ENCODE assay signal across 14 cellular contexts in the genomic region with DNA sequence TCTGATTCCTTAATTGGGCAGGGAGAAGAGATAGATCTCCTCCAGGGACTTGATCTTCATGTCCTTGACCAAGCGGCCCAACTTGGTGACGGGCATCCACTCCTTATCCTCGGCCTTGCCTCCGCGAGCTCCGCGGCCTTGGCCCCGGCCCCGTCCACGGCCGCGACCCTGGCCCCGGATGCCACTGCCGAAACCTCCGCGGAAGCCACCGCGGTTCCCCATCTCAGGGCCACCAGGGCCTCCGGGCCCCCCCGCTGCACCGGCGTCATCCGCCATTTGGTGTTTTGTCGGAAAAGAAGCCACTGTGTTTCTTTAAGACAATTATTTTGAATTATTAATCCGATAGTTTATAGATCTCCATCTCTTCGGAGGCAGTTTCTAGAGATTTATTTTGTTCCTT. TPM values are rescaled to one million over a fixed set of nuclear protein-coding genes. Genes with fewer than 3 reads are reported as not detected.
DNase-seq lines count a peak whose midpoint lies in the region; ATAC-seq and TF ChIP-seq lines count a peak whose summit lies in the region.
"Not testable (repeated sequence)": the region's sequence is repeated elsewhere in the genome, so short reads cannot be mapped to it uniquely, and the experiment has no call there.
"Had no signal": no experiment of that assay in that cellular context is flagged by ENCODE, and none has a peak within 500 bp of the region (broad histone marks: within the 10 kb centered on the region; RNA-seq: fewer than 3 reads in every experiment).

No MANE protein-coding gene starts in this region.

- in situ Hi-C loops in transverse colon (cut with MboI; ENCODE audit: low pct_ligation_motif_present in 1 of 4, low pct_unique_long_range_greater_than_20kb in 1 of 4, low sequenced_read_pairs in 3 of 4): loop anchor here (5.0 to 10.0 kb wide), 3 partner anchors 79 to 84 kb away; a partner anchor contains a TSS

- H3K4me1 ChIP-seq in GM23338 (ENCODE audit: insufficient read depth) (peaks cover 15% of the 10 kb centered on the region), esophagus squamous epithelium (peaks cover 16 to 32% (median 27%) of the 10 kb centered on the region in 3 donors), lower lobe of right lung (peaks cover 23% of the 10 kb centered on the region), osteoblast (ENCODE audit: insufficient read depth, low read length) (peaks cover 27% of the 10 kb centered on the region), transverse colon (peaks cover 12 to 33% (median 25%) of the 10 kb centered on the region in 4 donors)

- not testable (repeated sequence) for TF ChIP-seq CTCF in GM23338 (conservative IDR thresholded peaks at IDR 0.05; ENCODE audit: low read depth in 2 of 2); MCF 10A (IDR thresholded peaks at IDR 0.05; ENCODE audit: unreplicated experiment); esophagus squamous epithelium (IDR thresholded peaks at IDR 0.05); lower lobe of right lung (IDR thresholded peaks at IDR 0.05); osteoblast (IDR thresholded peaks at IDR 0.05; ENCODE audit: extremely low read depth, low read depth, low read length); transverse colon (IDR thresholded peaks at IDR 0.05)

- not testable (repeated sequence) for BruUV-seq in MCF 10A (replicated peaks; lab: Mats Ljungman, UMichigan)

- not testable (repeated sequence) for DNase-seq in GM23338 (ENCODE audit: low spot score); T-helper 17 cell; MCF 10A (ENCODE audit: unreplicated experiment); esophagus squamous epithelium (lab: John Stamatoyannopoulos, UW); lower lobe of right lung; osteoblast (ENCODE audit: insufficient read length, low spot score, missing footprints); stimulated activated effector memory CD8-positive, alpha-beta T cell treated with anti-CD3 and anti-CD28 coated beads, Interleukin-12 subunit alpha, Interleukin-12 subunit beta, amount 100 ng/mL, for 72 hours (ENCODE audit: low spot score in 2 of 2); transverse colon

- POLR2A ChIA-PET in MCF 10A (lab: Yijun Ruan, JAX): interaction anchor here (0.7 to 3.7 kb wide), 6 partner anchors 10 to 202 kb away, joined by 3 to 61 read pairs (median 12); a partner anchor contains a TSS

- ATAC-seq in GM23338; T-helper 17 cell; lower lobe of right lung; stimulated activated effector memory CD8-positive, alpha-beta T cell treated with anti-CD3 and anti-CD28 coated beads, Interleukin-12 subunit alpha, Interleukin-12 subunit beta, amount 100 ng/mL, for 72 hours: not testable (repeated sequence)

- not testable (repeated sequence) for H3K4me3 Mint-ChIP-seq in GM23338; T-helper 17 cell; MCF 10A (ENCODE audit: unreplicated experiment); stimulated activated effector memory CD8-positive, alpha-beta T cell treated with anti-CD3 and anti-CD28 coated beads, Interleukin-12 subunit alpha, Interleukin-12 subunit beta, amount 100 ng/mL, for 72 hours

- 81 to 85% methylated on average over 19 to 26 of the region's 26 CpGs for WGBS in esophagus squamous epithelium, 2 donors
- 70 to 85% methylated on average over 7 to 26 of the region's 26 CpGs for WGBS in transverse colon (ENCODE audit: low coverage in 1 of 2), 2 donors

- H3K27ac Mint-ChIP-seq in GM23338 (peak overlapping the region; percentile 69), T-helper 17 cell (peak overlapping the region; percentile 63), MCF 10A (ENCODE audit: low read depth, unreplicated experiment) (peak overlapping the region; percentile 93)
- H3K27ac Mint-ChIP-seq in stimulated activated effector memory CD8-positive, alpha-beta T cell treated with anti-CD3 and anti-CD28 coated beads, Interleukin-12 subunit alpha, Interleukin-12 subunit beta, amount 100 ng/mL, for 72 hours: peak overlapping the region; percentile 63

- H3K36me3 Mint-ChIP-seq in GM23338 (ENCODE audit: low read depth): peaks cover 33% of the 10 kb centered on the region
- H3K36me3 Mint-ChIP-seq in T-helper 17 cell (ENCODE audit: low read depth); MCF 10A (ENCODE audit: insufficient read depth, unreplicated experiment); stimulated activated effector memory CD8-positive, alpha-beta T cell treated with anti-CD3 and anti-CD28 coated beads, Interleukin-12 subunit alpha, Interleukin-12 subunit beta, amount 100 ng/mL, for 72 hours: not testable (repeated sequence)

- H3K9me3 ChIP-seq in T-helper 17 cell (ENCODE audit: control insufficient read depth, low read length, poor library complexity, severe bottlenecking); esophagus squamous epithelium; lower lobe of right lung; osteoblast (ENCODE audit: low read depth, low read length); transverse colon: not testable (repeated sequence)

- intact Hi-C loops in MCF 10A (cut with micrococcal nuclease) (loop anchor here (5.0 kb wide), 2 partner anchors 69 to 321 kb away; a partner anchor contains a TSS), esophagus squamous epithelium (cut with DNase I) (loop anchor here (5.0 kb wide), 2 partner anchors 69 to 84 kb away; a partner anchor contains a TSS), transverse colon (cut with DNase I; ENCODE audit: low total_unique reads) (loop anchor here (2.0 kb wide), 1 partner anchor 70 kb away; no protein-coding TSS in a partner anchor)
- intact Hi-C loops in lower lobe of right lung (cut with DNase I): not testable (repeated sequence)

- H2AFZ ChIP-seq in GM23338: not testable (repeated sequence)
- peak overlapping the region; percentile 80 for H2AFZ ChIP-seq in osteoblast (ENCODE audit: low read length)

- not testable (repeated sequence) for H3K27ac ChIP-seq in GM23338 (ENCODE audit: low read depth)
- H3K27ac ChIP-seq in esophagus squamous epithelium (peak overlapping the region; percentile 78 to 91 (median 86)), lower lobe of right lung (peak overlapping the region; percentile 33), osteoblast (ENCODE audit: low read depth, low read length) (peak overlapping the region; percentile 56), transverse colon (peak overlapping the region; percentile 68 to 88 (median 84))

- peaks cover 38% of the 10 kb centered on the region for H3K9me3 Mint-ChIP-seq in GM23338
- not testable (repeated sequence) for H3K9me3 Mint-ChIP-seq in MCF 10A (ENCODE audit: unreplicated experiment); stimulated activated effector memory CD8-positive, alpha-beta T cell treated with anti-CD3 and anti-CD28 coated beads, Interleukin-12 subunit alpha, Interleukin-12 subunit beta, amount 100 ng/mL, for 72 hours

- not testable (repeated sequence) for TF ChIP-seq POLR2A in esophagus squamous epithelium (IDR thresholded peaks at IDR 0.05); transverse colon (IDR thresholded peaks at IDR 0.05)

- not testable (repeated sequence) for H3K27me3 Mint-ChIP-seq in GM23338 (ENCODE audit: insufficient read depth, low read depth, poor library complexity); MCF 10A (ENCODE audit: insufficient read depth, unreplicated experiment)
- H3K27me3 Mint-ChIP-seq in T-helper 17 cell: peaks cover 29% of the 10 kb centered on the region

- H3K9me2 ChIP-seq in GM23338 (ENCODE audit: insufficient read depth): not testable (repeated sequence)

- not testable (repeated sequence) for H3K4me3 ChIP-seq in GM23338; esophagus squamous epithelium; lower lobe of right lung; osteoblast (ENCODE audit: insufficient read depth, low read length); transverse colon

- not testable (repeated sequence) for H3K4me2 ChIP-seq in GM23338
- H3K4me2 ChIP-seq in osteoblast (ENCODE audit: insufficient read depth, low read length): peak overlapping the region; percentile 44

- not testable (repeated sequence) for H3K27me3 ChIP-seq in GM23338 (ENCODE audit: insufficient read depth); esophagus squamous epithelium; lower lobe of right lung (ENCODE audit: low read depth); osteoblast (ENCODE audit: insufficient read depth, low read length); transverse colon

- H3K4me1 Mint-ChIP-seq in GM23338 (peaks cover 19% of the 10 kb centered on the region), MCF 10A (ENCODE audit: insufficient read depth, unreplicated experiment) (peaks cover 27% of the 10 kb centered on the region)
- H3K4me1 Mint-ChIP-seq in T-helper 17 cell; stimulated activated effector memory CD8-positive, alpha-beta T cell treated with anti-CD3 and anti-CD28 coated beads, Interleukin-12 subunit alpha, Interleukin-12 subunit beta, amount 100 ng/mL, for 72 hours: not testable (repeated sequence)

- H3K79me2 ChIP-seq in GM23338 (replicated peaks; ENCODE audit: insufficient read depth); osteoblast (ENCODE audit: insufficient read depth, low read length): not testable (repeated sequence)

- not testable (repeated sequence) for H3K36me3 ChIP-seq in GM23338 (ENCODE audit: insufficient read depth); esophagus squamous epithelium; lower lobe of right lung; osteoblast (ENCODE audit: insufficient read depth, low read length); transverse colon

- not testable (repeated sequence) for TF ChIP-seq EP300 in transverse colon (IDR thresholded peaks at IDR 0.05; ENCODE audit: low read depth)

- not testable (repeated sequence) for H4K20me1 ChIP-seq in GM23338 (replicated peaks; ENCODE audit: insufficient read depth); osteoblast (ENCODE audit: insufficient read depth, low read length)

- CTCF ChIA-PET in MCF 10A (lab: Yijun Ruan, JAX): interaction anchor here (0.6 to 6.4 kb wide), 24 partner anchors 9 to 1486 kb away, joined by 3 to 147 read pairs (median 4); a partner anchor contains a TSS

- H3F3A ChIP-seq in GM23338 (replicated peaks; ENCODE audit: low read depth): not testable (repeated sequence)

RNA-seq across cellular contexts. Expression of a gene that starts 35.5 kb away (rescaled TPM):
- 1.5 and 4.1 TPM in 2 replicates for total RNA-seq in GM23338 (2014; rRNA removed; shearing (Covaris generic))
- polyA plus RNA-seq in GM23338 (2016; fragmentation: Nextera tagmentation; extraction: Ambion mirVana): 0.38 and 0.42 TPM in 2 replicates
- total RNA-seq in T-helper 17 cell: under 1 TPM; 0.25 to 0.57 TPM
- 0.25 TPM in 1 of 2 replicates, not detected in the other for total RNA-seq in MCF 10A (2022)
- total RNA-seq in esophagus squamous epithelium: 1 to 10 TPM in 1 of 4 donors, under 1 TPM in 2, not detected in 1; 0.45 to 1.5 (median 0.92) TPM
- total RNA-seq in lower lobe of right lung: 1.8 TPM
- total RNA-seq in osteoblast: 0.29 and 0.36 TPM in 2 replicates
- 1 to 10 TPM; 2.2 to 7.2 (median 3.9) TPM for total RNA-seq in transverse colon
- total RNA-seq: GM12878 had no signal
- polyA plus RNA-seq: CD8-positive, alpha-beta memory T cell; GM12878; IgD-negative memory B cell; immature natural killer cell had no signal

RNA-seq across cellular contexts. Expression of a gene that starts 59.6 kb away (rescaled TPM):
- total RNA-seq in GM23338 (2014; rRNA removed; shearing (Covaris generic)): 2.6 and 7.7 TPM in 2 replicates
- 9.4 and 9.7 TPM in 2 replicates for polyA plus RNA-seq in GM23338 (2016; fragmentation: Nextera tagmentation; extraction: Ambion mirVana)
- total RNA-seq in T-helper 17 cell (not detected), MCF 10A (2022) (not detected in 2 replicates), esophagus squamous epithelium (100 to 1,000 TPM in 1 of 4 donors, 10 to 100 TPM in 2, 1 to 10 TPM in 1; 4.3 to 365 (median 21.6) TPM), lower lobe of right lung (179 TPM), osteoblast (3.6 and 3.8 TPM in 2 replicates), transverse colon (10 to 100 TPM; 39.7 to 67.3 (median 51.5) TPM)
- total RNA-seq: CD8-positive, alpha-beta memory T cell; NCI-H460; T-helper 2 cell treated with Interferon-gamma antibody and Interleukin-4, amounts not matched to agents 100 ng/mL and 5 ng/mL, for 36 hours had no signal
- polyA plus RNA-seq: CD8-positive, alpha-beta memory T cell; IgD-negative memory B cell had no signal
